Comparison of ENCODE assay signal across 12 cellular contexts in genomic region chr1:203797948-203798347, GRCh38. TPM values are rescaled to one million over a fixed set of nuclear protein-coding genes. Genes with fewer than 3 reads are reported as not detected.
DNase-seq lines count a peak whose midpoint lies in the region; ATAC-seq and TF ChIP-seq lines count a peak whose summit lies in the region.
"Had no signal": no experiment of that assay in that cellular context is flagged by ENCODE, and none has a peak within 500 bp of the region (broad histone marks: within the 10 kb centered on the region; RNA-seq: fewer than 3 reads in every experiment).

No MANE protein-coding gene starts in this region.

- H4K20me1 ChIP-seq in mammary epithelial cell (ENCODE audit: insufficient read depth, low read length) = peaks cover 8% of the 10 kb centered on the region
- H4K20me1 ChIP-seq in osteoblast (ENCODE audit: insufficient read depth, low read length) = peaks cover 63% of the 10 kb centered on the region

- in situ Hi-C loops in mammary epithelial cell (cut with MboI; ENCODE audit: low sequenced_read_pairs in 2 of 2) = loop anchor here in 1 of 2 donors (10.0 kb wide), 1 partner anchor 93 kb away; no protein-coding TSS in a partner anchor

- peaks cover 25% of the 10 kb centered on the region for H3K4me1 ChIP-seq in mammary epithelial cell (ENCODE audit: insufficient read depth, low read length)
- H3K4me1 ChIP-seq in osteoblast (ENCODE audit: insufficient read depth, low read length) = peaks cover 35% of the 10 kb centered on the region

- H3K9me3 ChIP-seq in mammary epithelial cell (replicated peaks; ENCODE audit: insufficient read depth, low read length) = no peaks in the 10 kb centered on the region
- no peaks in the 10 kb centered on the region for H3K9me3 ChIP-seq in osteoblast (ENCODE audit: low read depth, low read length)

- TF ChIP-seq CTCF in mammary epithelial cell (conservative IDR thresholded peaks at IDR 0.05 in 1 of 2, IDR thresholded peaks at IDR 0.05 in 1 of 2; ENCODE audit: extremely low read depth in 1 of 2, insufficient read depth in 1 of 2, low read depth in 1 of 2, low read length in 2 of 2) (peak; percentile 37 to 48), osteoblast (IDR thresholded peaks at IDR 0.05; ENCODE audit: extremely low read depth, low read depth, low read length) (no peak)

- H2AFZ ChIP-seq in mammary epithelial cell (ENCODE audit: low read depth, low read length) = no peak overlapping the region
- no peak overlapping the region for H2AFZ ChIP-seq in osteoblast (ENCODE audit: low read length)

- 44% methylated on average over 4 of the region's 4 CpGs for WGBS in mammary epithelial cell (ENCODE audit: low coverage, missing lambda C conversion rate)

- dilution Hi-C loops in mammary epithelial cell (cut with HindIII; ENCODE audit: low sequenced_read_pairs) = loop anchor here (5.0 kb wide), 1 partner anchor 146 kb away; no protein-coding TSS in a partner anchor

- H3K36me3 ChIP-seq in mammary epithelial cell (ENCODE audit: insufficient read depth, low read length) (peaks cover 10% of the 10 kb centered on the region), osteoblast (ENCODE audit: insufficient read depth, low read length) (peaks cover 22% of the 10 kb centered on the region)

- H3K79me2 ChIP-seq in mammary epithelial cell (ENCODE audit: insufficient read depth, low read length) (peaks cover 68% of the 10 kb centered on the region), osteoblast (ENCODE audit: insufficient read depth, low read length) (peaks cover 69% of the 10 kb centered on the region)

- H3K27ac ChIP-seq in mammary epithelial cell (ENCODE audit: insufficient read depth, low read depth, low read length) (no peak overlapping the region), osteoblast (ENCODE audit: low read depth, low read length) (no peak overlapping the region)

- intact Hi-C loops in mammary epithelial cell (cut with micrococcal nuclease) = loop anchor here (1.0 to 5.0 kb wide), 6 partner anchors 92 to 293 kb away; no protein-coding TSS in a partner anchor

- ATAC-seq in GM21619 (IDR thresholded peaks at IDR 0.05; ENCODE audit: unreplicated experiment) = no peak
- ATAC-seq in HG03469 (IDR thresholded peaks at IDR 0.05; ENCODE audit: unreplicated experiment) = no peak

- peak overlapping the region; percentile 96 for H3K4me2 ChIP-seq in mammary epithelial cell (ENCODE audit: insufficient read depth, low read depth, low read length)
- peak overlapping the region; percentile 89 for H3K4me2 ChIP-seq in osteoblast (ENCODE audit: insufficient read depth, low read length)

- DNase-seq in DMS79 (lab: John Stamatoyannopoulos, UW) (peak; percentile 71), HT-29 (ENCODE audit: low spot score) (peak; percentile 33), mammary epithelial cell (peak; percentile 67), osteoblast (ENCODE audit: insufficient read length, low spot score, missing footprints) (no peak), C1 segment of cervical spinal cord (lab: John Stamatoyannopoulos, UW) (no peak)
- DNase-seq: erythroblast; NCI-H1436; stimulated activated CD4-positive, alpha-beta T cell treated with anti-CD3 and anti-CD28 coated beads, Interleukin-12 subunit alpha, Interleukin-12 subunit beta, amount 100 ng/mL, for 4 hours; T-helper 1 cell had no signal

- H3K27me3 ChIP-seq in mammary epithelial cell (ENCODE audit: insufficient read depth, low read length) (no peaks in the 10 kb centered on the region), osteoblast (ENCODE audit: insufficient read depth, low read length) (no peaks in the 10 kb centered on the region)

- no peak overlapping the region for H3K9ac ChIP-seq in mammary epithelial cell (ENCODE audit: insufficient read depth, low read length)

- BruUV-seq in mammary epithelial cell (replicated peaks; lab: Mats Ljungman, UMichigan) = no TSS peak

- H3K4me3 ChIP-seq in mammary epithelial cell (replicated peaks in 1 of 3; ENCODE audit: insufficient read depth in 1 of 3, low read depth in 2 of 3, low read length in 3 of 3) (no peak overlapping the region), osteoblast (ENCODE audit: insufficient read depth, low read length) (no peak overlapping the region)

- CTCF ChIA-PET in mammary epithelial cell (lab: Charles Lee; ENCODE audit: low non-redundant PET) = no interaction called here

RNA-seq across cellular contexts. Expression of gene ZBED6, which starts 2.5 kb away (rescaled TPM):
- total RNA-seq in HT-29 (2014; rRNA removed; shearing (Covaris generic)) = 7.6 and 8.3 TPM in 2 replicates
- total RNA-seq in mammary epithelial cell (10 to 100 TPM; 28.8 to 32.3 TPM), osteoblast (38.9 and 47.0 TPM in 2 replicates)
- polyA plus RNA-seq in mammary epithelial cell = 7.8 TPM
- polyA minus RNA-seq in mammary epithelial cell = 17.1 TPM

RNA-seq across cellular contexts. Expression of gene ZC3H11A, which starts 2.5 kb away (rescaled TPM):
- total RNA-seq in HT-29 (2014; rRNA removed; shearing (Covaris generic)) = 47.9 and 55.5 TPM in 2 replicates
- total RNA-seq in mammary epithelial cell (10 to 100 TPM; 77.7 to 91.5 TPM), osteoblast (109 and 128 TPM in 2 replicates)
- polyA plus RNA-seq in mammary epithelial cell = 51.4 TPM
- polyA minus RNA-seq in mammary epithelial cell = 84.6 TPM

RNA-seq across cellular contexts. Expression of gene LAX1, which starts 33.0 kb away (rescaled TPM):
- total RNA-seq in HT-29 (2014; rRNA removed; shearing (Covaris generic)) = not detected in 2 replicates
- total RNA-seq in mammary epithelial cell (under 1 TPM in 1 of 2 donors, not detected in 1; 0.17 TPM), osteoblast (0.29 TPM in 1 of 2 replicates, not detected in the other)
- polyA plus RNA-seq in mammary epithelial cell = 0.01 TPM
- not detected for polyA minus RNA-seq in mammary epithelial cell
- total RNA-seq: temporal lobe had no signal

Comparison
In these comparisons a context has a peak if more than half of its experiments do, and no peak if none do; other contexts are left out.
1. DNase-seq: peak in DMS79 (single experiment), HT-29 (single experiment) and mammary epithelial cell (single experiment); none in osteoblast (single experiment) and C1 segment of cervical spinal cord (0 of 14).